10 cellular contexts compared by ENCODE assay signal in genomic region chr18:63079114-63079513, GRCh38.
DNase-seq lines count a peak whose midpoint lies in the region; ATAC-seq and TF ChIP-seq lines count a peak whose summit lies in the region.
"Had no signal": no experiment of that assay in that cellular context is flagged by ENCODE, and none has a peak within 500 bp of the region (broad histone marks: within the 10 kb centered on the region; RNA-seq: fewer than 3 reads in every experiment).

No MANE protein-coding gene starts in this region.

- H3K36me3 ChIP-seq in body of pancreas (replicated peaks in 1 of 2; ENCODE audit: insufficient read depth in 1 of 2, low read depth in 2 of 2) (no peaks in the 10 kb centered on the region), right atrium auricular region (no peaks in the 10 kb centered on the region)
- H3K36me3 ChIP-seq: vagina had no signal

- ATAC-seq in HG02678 (IDR thresholded peaks at IDR 0.05; ENCODE audit: unreplicated experiment) (peak; percentile 48), body of pancreas (no peak)

- intact Hi-C loops in body of pancreas (cut with DNase I) = no loop called here

- H3K9me3 Mint-ChIP-seq in osteocyte (ENCODE audit: unreplicated experiment) = peaks cover 7% of the 10 kb centered on the region

- DNase-seq in NCI-H524 (lab: John Stamatoyannopoulos, UW) = peak; percentile 11 to 57
- DNase-seq in NCI-H524 treated with DMSO at 0.1 percent for 48 hours (lab: John Stamatoyannopoulos, UW) = no peak
- DNase-seq in NCI-H510A treated with DMSO at 0.1 percent for 48 hours (lab: John Stamatoyannopoulos, UW) = peak; percentile 84
- DNase-seq in osteocyte (ENCODE audit: extremely low spot score, unreplicated experiment) = peak; percentile 25
- no peak for DNase-seq in body of pancreas
- no peak for DNase-seq in NCI-H526 treated with DMSO at 0.1 percent for 48 hours (lab: John Stamatoyannopoulos, UW)
- DNase-seq in right atrium auricular region (ENCODE audit: low spot score) = no peak

- peaks cover 11% of the 10 kb centered on the region for H3K4me1 Mint-ChIP-seq in osteocyte (ENCODE audit: unreplicated experiment)

- no peak for TF ChIP-seq POLR2A in body of pancreas (IDR thresholded peaks at IDR 0.05)

- H3K27ac ChIP-seq in body of pancreas (no peak overlapping the region), right atrium auricular region (no peak overlapping the region)
- H3K27ac ChIP-seq: vagina had no signal

- 70 to 75% methylated on average over 1 of the region's 1 CpG for WGBS in body of pancreas, 2 donors

- no peaks in the 10 kb centered on the region for H3K4me1 ChIP-seq in body of pancreas
- H3K4me1 ChIP-seq in right atrium auricular region = no peaks in the 10 kb centered on the region

- H3K9me3 ChIP-seq in body of pancreas (peaks cover 0 to 5% (median 0%) of the 10 kb centered on the region in 3 donors), right atrium auricular region (no peaks in the 10 kb centered on the region)
- H3K9me3 ChIP-seq: vagina had no signal

- no peak overlapping the region for H3K4me3 Mint-ChIP-seq in osteocyte (ENCODE audit: unreplicated experiment)
- H3K4me3 Mint-ChIP-seq: activated naive CD8-positive, alpha-beta T cell had no signal

- H3K27me3 ChIP-seq in body of pancreas = no peaks in the 10 kb centered on the region
- H3K27me3 ChIP-seq in right atrium auricular region = no peaks in the 10 kb centered on the region
- H3K27me3 ChIP-seq: vagina had no signal

- H3K36me3 Mint-ChIP-seq in osteocyte (ENCODE audit: unreplicated experiment) = no peaks in the 10 kb centered on the region

- no peak overlapping the region for H3K27ac Mint-ChIP-seq in osteocyte (ENCODE audit: unreplicated experiment)
- H3K27ac Mint-ChIP-seq: activated naive CD8-positive, alpha-beta T cell had no signal

- TF ChIP-seq CTCF in osteocyte (IDR thresholded peaks at IDR 0.05) = no peak
- TF ChIP-seq CTCF in body of pancreas (IDR thresholded peaks at IDR 0.05) = no peak
- TF ChIP-seq CTCF in right atrium auricular region (IDR thresholded peaks at IDR 0.05) = no peak

- H3K4me3 ChIP-seq in body of pancreas (no peak overlapping the region), right atrium auricular region (no peak overlapping the region)
- H3K4me3 ChIP-seq: vagina had no signal

- peaks cover 24% of the 10 kb centered on the region for H3K27me3 Mint-ChIP-seq in osteocyte (ENCODE audit: unreplicated experiment)

Comparison
In these comparisons a context has a peak if more than half of its experiments do, and no peak if none do; other contexts are left out.
1. DNase-seq: peak in NCI-H524 (2 of 2), NCI-H510A treated with DMSO at 0.1 percent for 48 hours (single experiment) and osteocyte (single experiment); none in NCI-H524 treated with DMSO at 0.1 percent for 48 hours (single experiment), body of pancreas (0 of 4), NCI-H526 treated with DMSO at 0.1 percent for 48 hours (single experiment) and right atrium auricular region (single experiment).